ENCODE assay signal across 9 cellular contexts in the genomic region with DNA sequence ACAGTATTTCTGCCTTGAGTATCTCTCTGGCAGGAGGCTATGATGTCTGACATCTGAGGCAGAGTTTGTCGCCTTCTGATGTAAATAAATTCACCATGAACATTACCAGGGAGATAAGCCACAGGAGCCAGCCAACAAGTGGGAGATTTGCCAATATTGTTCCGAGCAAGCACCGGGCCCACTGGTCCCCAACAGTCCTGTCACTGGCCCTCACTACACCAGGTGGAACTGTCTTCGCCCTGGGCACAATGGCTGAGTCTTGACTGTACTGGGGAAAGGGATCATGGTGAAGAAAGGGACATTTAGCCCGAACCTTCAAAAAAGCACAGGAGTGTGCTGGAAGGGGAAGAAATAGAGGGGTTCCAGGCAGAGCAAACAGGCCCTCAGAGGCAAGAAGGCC. TPM values are rescaled to one million over a fixed set of nuclear protein-coding genes. Genes with fewer than 3 reads are reported as not detected.
"Had no signal": no experiment of that assay in that cellular context is flagged by ENCODE, and none has a peak within 500 bp of the region (broad histone marks: within the 10 kb centered on the region; RNA-seq: fewer than 3 reads in every experiment).

No MANE protein-coding gene starts in this region.

- H3K4me3 ChIP-seq: GM23338 had no signal

- H3K36me3 Mint-ChIP-seq: IgD-negative memory B cell had no signal

- H3K27ac ChIP-seq: HL-60 had no signal

- ATAC-seq: GM23338, HepG2 had no signal

- H3K27me3 Mint-ChIP-seq: IgD-negative memory B cell had no signal

- H3K4me1 Mint-ChIP-seq: GM23338, IgD-negative memory B cell had no signal

- H3K4me3 Mint-ChIP-seq: GM23338, IgD-negative memory B cell had no signal

- DNase-seq: H7, HCEC 1CT, KBM-7 had no signal

- H3K27ac Mint-ChIP-seq: GM23338, IgD-negative memory B cell had no signal

RNA-seq across cellular contexts. Expression of a gene that starts 57.4 kb away (rescaled TPM):
- total RNA-seq: GM23338, H4, H7, HepG2, HT1080 had no signal
- polyA plus RNA-seq: GM23338, HepG2, IgD-negative memory B cell had no signal
